ENCODE assay signal across 8 cellular contexts in the genomic region with DNA sequence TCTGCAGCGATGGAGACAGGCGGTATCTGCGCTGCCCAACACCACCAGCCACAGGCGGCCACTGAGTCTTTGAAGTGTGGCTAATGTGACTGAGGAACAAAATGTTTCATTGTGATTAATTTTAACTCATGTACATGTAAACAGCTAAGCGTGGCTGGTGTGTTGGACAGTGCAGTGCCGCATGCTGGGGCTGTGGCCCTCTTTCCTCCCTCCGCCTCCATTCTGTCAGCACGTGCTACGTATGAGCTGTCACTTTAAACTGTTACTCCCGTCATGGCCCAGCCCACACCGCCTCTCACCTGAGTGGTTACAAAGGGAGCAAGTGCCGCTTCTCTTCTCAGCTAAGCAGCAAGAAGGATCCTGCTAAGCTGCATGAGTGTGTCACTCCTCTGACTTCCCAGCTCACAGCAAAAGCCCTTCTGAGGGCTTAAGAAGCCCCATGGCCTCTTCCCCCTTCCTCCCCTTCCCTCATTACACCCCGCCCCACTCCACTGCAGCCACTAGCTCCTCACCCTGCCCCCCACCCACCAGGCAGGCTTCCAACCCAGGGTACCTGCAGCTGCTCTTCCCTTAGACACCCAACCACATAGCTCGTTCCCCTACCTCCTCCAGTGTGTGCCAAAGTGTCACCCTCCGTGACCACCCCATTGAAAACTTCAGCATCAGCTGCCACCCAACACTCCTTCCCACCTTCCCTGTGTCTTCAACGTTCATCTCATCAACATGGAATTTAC. TPM values are rescaled to one million over a fixed set of nuclear protein-coding genes. Genes with fewer than 3 reads are reported as not detected.
DNase-seq lines count a peak whose midpoint lies in the region; ATAC-seq and TF ChIP-seq lines count a peak whose summit lies in the region.

No MANE protein-coding gene starts in this region.

- H3K9me3 Mint-ChIP-seq in brain = peaks cover 0 to 10% (median 0%) of the 10 kb centered on the region in 5 experiments

- H3K27me3 ChIP-seq in GM23248 (replicated peaks; ENCODE audit: insufficient read depth) (no peaks in the 10 kb centered on the region), lung (ENCODE audit: control insufficient read depth, insufficient read depth) (no peaks in the 10 kb centered on the region)

- H3K4me1 ChIP-seq in GM23248 (ENCODE audit: insufficient read depth) (no peaks in the 10 kb centered on the region), lung (ENCODE audit: control insufficient read depth in 2 of 2, insufficient read depth in 2 of 2, low read length in 2 of 2) (no peaks in the 10 kb centered on the region)

- H3K36me3 Mint-ChIP-seq in brain = no peaks in the 10 kb centered on the region

- peak overlapping the region; percentile 48 for H2AFZ ChIP-seq in GM23248

- H3K4me3 ChIP-seq in GM23248 = peak overlapping the region; percentile 44; the same call in 1 of the 2 replicates
- peak overlapping the region; percentile 43; the same call in 1 of the 2 replicates for H3K4me3 ChIP-seq in WI38 (ENCODE audit: low read depth, low read length)
- H3K4me3 ChIP-seq in lung = no peak overlapping the region

- 39 to 43% methylated on average over 15 to 16 of the region's 16 CpGs for WGBS in GM23248 (ENCODE audit: low coverage in 1 of 2, low lambda C conversion rate in 2 of 2, missing lambda C conversion rate in 2 of 2), 2 experiments
- WGBS in lung, 2 donors = 39 to 55% methylated on average over 16 of the region's 16 CpGs

- in situ Hi-C loops in GM23248 (cut with MboI) = no loop called here

- H3K79me2 ChIP-seq in GM23248 (ENCODE audit: insufficient read depth) = no peaks in the 10 kb centered on the region

- no peak overlapping the region for H3K27ac ChIP-seq in GM23248
- H3K27ac ChIP-seq in lung (ENCODE audit: low read depth in 1 of 2, low read length in 1 of 2) = peak overlapping the region in 1 of 2 donors; percentile 34

- ATAC-seq in lung (ENCODE audit: insufficient read depth, low FRiP score) (peak; percentile 55), GM21390 (IDR thresholded peaks at IDR 0.05; ENCODE audit: unreplicated experiment) (no peak), GM19035 (IDR thresholded peaks at IDR 0.05; ENCODE audit: unreplicated experiment) (no peak)

- H3K36me3 ChIP-seq in GM23248 (ENCODE audit: low read depth) (no peaks in the 10 kb centered on the region), lung (ENCODE audit: control insufficient read depth in 2 of 2, insufficient read depth in 2 of 2, low read length in 2 of 2) (no peaks in the 10 kb centered on the region)

- H3K4me3 Mint-ChIP-seq in brain = peak overlapping the region in 4 of 5 experiments; percentile 75 to 77 (median 76)

- H3K9ac ChIP-seq in GM23248 = no peak overlapping the region

- H3K9me2 ChIP-seq in GM23248 (ENCODE audit: insufficient read depth) = no peaks in the 10 kb centered on the region

- H3K4me2 ChIP-seq in GM23248 (ENCODE audit: unreplicated experiment) = peak overlapping the region; percentile 71

- H3K4me1 Mint-ChIP-seq in brain = peaks cover 33% of the 10 kb centered on the region

- peak overlapping the region in 2 of 5 experiments; percentile 78 to 88 for H3K27ac Mint-ChIP-seq in brain

- peaks cover 5% of the 10 kb centered on the region for H3K27me3 Mint-ChIP-seq in brain

- DNase-seq in GM23248 = peak; percentile 31
- DNase-seq in lung (ENCODE audit: low spot score) = peak; percentile 64
- DNase-seq in stimulated activated CD8-positive, alpha-beta memory T cell treated with anti-CD3 and anti-CD28 coated beads, Interleukin-4, amount 100 ng/mL, for 1 hour (ENCODE audit: low read depth in 2 of 2, low spot score in 1 of 2) = peak; percentile 26 to 31
- no peak for DNase-seq in SKM-1 (lab: John Stamatoyannopoulos, UW; ENCODE audit: unreplicated experiment)

- no peak for TF ChIP-seq CTCF in WI38 (IDR thresholded peaks at IDR 0.05; ENCODE audit: low read depth, low read length)
- TF ChIP-seq CTCF in brain (conservative IDR thresholded peaks at IDR 0.05) = no peak
- TF ChIP-seq CTCF in lung (IDR thresholded peaks at IDR 0.05; ENCODE audit: control extremely low read depth, extremely low read depth) = no peak

- no peaks in the 10 kb centered on the region for H3F3A ChIP-seq in GM23248 (ENCODE audit: insufficient read depth)

- H4K20me1 ChIP-seq in GM23248 (ENCODE audit: insufficient read depth) = no peaks in the 10 kb centered on the region

- H3K9me3 ChIP-seq in GM23248 (ENCODE audit: low read depth) (no peaks in the 10 kb centered on the region), lung (ENCODE audit: control insufficient read depth in 2 of 2, insufficient read depth in 1 of 2, low read length in 1 of 2) (no peaks in the 10 kb centered on the region)

RNA-seq across cellular contexts. Expression of gene HASPIN, which starts 15.0 kb away (rescaled TPM):
- 1.9 and 3.0 TPM in 2 replicates for total RNA-seq in GM23248 (2014; rRNA removed; shearing (Covaris generic))
- polyA plus RNA-seq in GM23248 (2016; fragmentation: Nextera tagmentation; extraction: Ambion mirVana) (1.1 and 1.4 TPM in 2 replicates), brain (ENCODE audit: insufficient read depth, low read depth, low replicate concordance) (5.0 TPM), lung (under 1 TPM; 0.24 to 0.47 TPM)
- 1 to 10 TPM in 1 of 2 donors, under 1 TPM in 1; 0.55 to 1.1 TPM for total RNA-seq in lung

RNA-seq across cellular contexts. Expression of gene P2RX5, which starts 42.8 kb away (rescaled TPM):
- total RNA-seq in GM23248 (2014; rRNA removed; shearing (Covaris generic)) = 2.5 and 4.0 TPM in 2 replicates
- polyA plus RNA-seq in GM23248 (2016; fragmentation: Nextera tagmentation; extraction: Ambion mirVana) (2.6 and 2.8 TPM in 2 replicates), brain (ENCODE audit: insufficient read depth, low read depth, low replicate concordance) (3.1 TPM), lung (1 to 10 TPM; 1.3 to 4.7 TPM)
- 1 to 10 TPM; 2.0 to 4.7 TPM for total RNA-seq in lung
